22 cellular contexts compared by ENCODE assay signal in the genomic region with DNA sequence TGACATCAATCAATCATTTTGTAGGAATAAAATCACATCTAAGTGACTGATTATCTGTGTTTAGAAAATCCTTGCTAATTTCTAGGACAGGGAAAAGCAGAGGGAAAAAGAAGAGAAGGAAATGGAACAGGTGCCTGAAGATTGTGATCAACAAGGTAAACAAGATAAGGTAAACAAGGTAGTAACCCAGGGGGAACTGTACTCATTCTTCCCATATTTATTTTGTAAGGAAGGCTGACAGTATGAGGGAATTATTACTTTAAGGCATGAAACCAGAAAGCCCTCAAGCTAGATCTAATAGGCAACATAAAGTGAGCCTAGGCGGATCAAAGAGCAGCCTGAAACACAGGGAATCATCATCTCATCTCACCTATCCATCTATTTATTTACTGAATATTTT.
A peak's percentile ranks its signal among the peaks of the same experiment; 100 is the strongest.
DNase-seq lines count a peak whose midpoint lies in the region; ATAC-seq and TF ChIP-seq lines count a peak whose summit lies in the region.
"Had no signal": no experiment of that assay in that cellular context is flagged by ENCODE, and none has a peak within 500 bp of the region (broad histone marks: within the 10 kb centered on the region; RNA-seq: fewer than 3 reads in every experiment).

No MANE protein-coding gene starts in this region.

- H3K27ac ChIP-seq in VCaP (peak overlapping the region; percentile 50), suprapubic skin (no peak overlapping the region)
- H3K27ac ChIP-seq: BLaER1, GM23248, HL-60, PC-9, SJCRH30 had no signal

- TF ChIP-seq EP300 in suprapubic skin (IDR thresholded peaks at IDR 0.05), result no peak

- peak overlapping the region; percentile 14 for H3K27ac Mint-ChIP-seq in activated CD8-positive, alpha-beta T cell treated with anti-CD3 and anti-CD28 coated beads, Interleukin-2, amount 10 ng/mL, durations not matched to agents 7 days and 5 days
- no peak overlapping the region for H3K27ac Mint-ChIP-seq in activated CD8-positive, alpha-beta T cell treated with anti-CD3 and anti-CD28 coated beads for 36 hours
- peak overlapping the region; percentile 46 for H3K27ac Mint-ChIP-seq in progenitor cell of endocrine pancreas
- H3K27ac Mint-ChIP-seq: CD4-positive, alpha-beta T cell had no signal

- intact Hi-C loops in activated CD8-positive, alpha-beta T cell treated with anti-CD3 and anti-CD28 coated beads for 36 hours (cut with micrococcal nuclease), result no loop called here

- H3K4me3 Mint-ChIP-seq in activated CD8-positive, alpha-beta T cell treated with anti-CD3 and anti-CD28 coated beads, Interleukin-2, amount 10 ng/mL, durations not matched to agents 7 days and 5 days, result no peak overlapping the region
- no peak overlapping the region for H3K4me3 Mint-ChIP-seq in activated CD8-positive, alpha-beta T cell treated with anti-CD3 and anti-CD28 coated beads for 36 hours
- no peak overlapping the region for H3K4me3 Mint-ChIP-seq in progenitor cell of endocrine pancreas (ENCODE audit: low read depth)
- H3K4me3 Mint-ChIP-seq: CD4-positive, alpha-beta T cell had no signal

- H3K36me3 Mint-ChIP-seq in activated CD8-positive, alpha-beta T cell treated with anti-CD3 and anti-CD28 coated beads, Interleukin-2, amount 10 ng/mL, durations not matched to agents 7 days and 5 days (ENCODE audit: low read depth), result peaks cover 70% of the 10 kb centered on the region
- H3K36me3 Mint-ChIP-seq in activated CD8-positive, alpha-beta T cell treated with anti-CD3 and anti-CD28 coated beads for 36 hours (ENCODE audit: low read depth), result peaks cover 19% of the 10 kb centered on the region
- H3K36me3 Mint-ChIP-seq in progenitor cell of endocrine pancreas (ENCODE audit: insufficient read depth), result peaks cover 4% of the 10 kb centered on the region

- no peaks in the 10 kb centered on the region for H3K9me3 ChIP-seq in suprapubic skin
- H3K9me3 ChIP-seq: BLaER1, SJCRH30 had no signal

- no peak for DNase-seq in activated CD8-positive, alpha-beta T cell treated with anti-CD3 and anti-CD28 coated beads, Interleukin-2, amount 10 ng/mL, durations not matched to agents 7 days and 5 days
- no peak for DNase-seq in activated CD8-positive, alpha-beta T cell treated with anti-CD3 and anti-CD28 coated beads for 36 hours
- DNase-seq in LNCaP clone FGC (ENCODE audit: low read depth) (peak; percentile 83), progenitor cell of endocrine pancreas (ENCODE audit: low spot score, unreplicated experiment) (no peak), suprapubic skin (ENCODE audit: low spot score in 2 of 2) (no peak), NCI-H1105 treated with DMSO at 0.1 percent for 48 hours (lab: John Stamatoyannopoulos, UW) (no peak)
- DNase-seq: CD4-positive, alpha-beta T cell; GM23248; H7; NCI-H1092 treated with DMSO at 0.1 percent for 48 hours; NCI-H1436 treated with DMSO at 0.1 percent for 48 hours; NCI-H2029 treated with DMSO at 0.1 percent for 48 hours; NCI-H2227 treated with DMSO at 0.1 percent for 48 hours; NK-92 treated with Interleukin-12 subunit alpha and Interleukin-12 subunit beta, amount 100 ng/mL, for 24 hours; PC-9; SJCRH30 had no signal

- no peak for TF ChIP-seq CTCF in activated CD8-positive, alpha-beta T cell treated with anti-CD3 and anti-CD28 coated beads for 36 hours (IDR thresholded peaks at IDR 0.05)
- TF ChIP-seq CTCF in LNCaP clone FGC (IDR thresholded peaks at IDR 0.05; ENCODE audit: control insufficient read depth, extremely low read depth, insufficient read depth), result no peak
- no peak for TF ChIP-seq CTCF in VCaP (conservative IDR thresholded peaks at IDR 0.05)
- no peak for TF ChIP-seq CTCF in progenitor cell of endocrine pancreas (IDR thresholded peaks at IDR 0.05; ENCODE audit: unreplicated experiment)
- no peak for TF ChIP-seq CTCF in suprapubic skin (IDR thresholded peaks at IDR 0.05)

- no peak for TF ChIP-seq POLR2A in suprapubic skin (IDR thresholded peaks at IDR 0.05)

- no peaks in the 10 kb centered on the region for H3K27me3 Mint-ChIP-seq in activated CD8-positive, alpha-beta T cell treated with anti-CD3 and anti-CD28 coated beads, Interleukin-2, amount 10 ng/mL, durations not matched to agents 7 days and 5 days (ENCODE audit: low read depth)
- H3K27me3 Mint-ChIP-seq in activated CD8-positive, alpha-beta T cell treated with anti-CD3 and anti-CD28 coated beads for 36 hours, result no peaks in the 10 kb centered on the region
- no peaks in the 10 kb centered on the region for H3K27me3 Mint-ChIP-seq in progenitor cell of endocrine pancreas
- H3K27me3 Mint-ChIP-seq: CD4-positive, alpha-beta T cell had no signal

- no peaks in the 10 kb centered on the region for H3K4me1 ChIP-seq in suprapubic skin
- H3K4me1 ChIP-seq: BLaER1 had no signal

- no peaks in the 10 kb centered on the region for H3K27me3 ChIP-seq in suprapubic skin
- H3K27me3 ChIP-seq: BLaER1, SJCRH30 had no signal

- peaks cover 26% of the 10 kb centered on the region for H3K4me1 Mint-ChIP-seq in activated CD8-positive, alpha-beta T cell treated with anti-CD3 and anti-CD28 coated beads, Interleukin-2, amount 10 ng/mL, durations not matched to agents 7 days and 5 days (ENCODE audit: low read depth)
- H3K4me1 Mint-ChIP-seq in activated CD8-positive, alpha-beta T cell treated with anti-CD3 and anti-CD28 coated beads for 36 hours (ENCODE audit: low read depth), result peaks cover 16% of the 10 kb centered on the region
- H3K4me1 Mint-ChIP-seq in progenitor cell of endocrine pancreas (ENCODE audit: low read depth), result peaks cover 6% of the 10 kb centered on the region

- POLR2A ChIA-PET in activated CD8-positive, alpha-beta T cell treated with anti-CD3 and anti-CD28 coated beads, Interleukin-2, amount 10 ng/mL, durations not matched to agents 7 days and 5 days (lab: Charles Lee), result no interaction called here
- POLR2A ChIA-PET in activated CD8-positive, alpha-beta T cell treated with anti-CD3 and anti-CD28 coated beads for 36 hours (lab: Charles Lee), result interaction anchor here (0.7 kb wide), 1 partner anchor 244 kb away, joined by 3 read pairs; no protein-coding TSS in a partner anchor

- H3K4me3 ChIP-seq in LNCaP clone FGC (ENCODE audit: low read depth, low read length) (no peak overlapping the region), suprapubic skin (no peak overlapping the region)
- H3K4me3 ChIP-seq: BLaER1, GM23248, PC-9, SJCRH30 had no signal

- H3K9me3 Mint-ChIP-seq in activated CD8-positive, alpha-beta T cell treated with anti-CD3 and anti-CD28 coated beads, Interleukin-2, amount 10 ng/mL, durations not matched to agents 7 days and 5 days (ENCODE audit: insufficient read depth), result no peaks in the 10 kb centered on the region
- H3K9me3 Mint-ChIP-seq in activated CD8-positive, alpha-beta T cell treated with anti-CD3 and anti-CD28 coated beads for 36 hours, result peaks cover 9% of the 10 kb centered on the region
- peaks cover 3% of the 10 kb centered on the region for H3K9me3 Mint-ChIP-seq in progenitor cell of endocrine pancreas (ENCODE audit: low read depth)
- H3K9me3 Mint-ChIP-seq: CD4-positive, alpha-beta T cell had no signal

- no peaks in the 10 kb centered on the region for H3K36me3 ChIP-seq in suprapubic skin
- H3K36me3 ChIP-seq: BLaER1, SJCRH30 had no signal

- CTCF ChIA-PET in activated CD8-positive, alpha-beta T cell treated with anti-CD3 and anti-CD28 coated beads, Interleukin-2, amount 10 ng/mL, durations not matched to agents 7 days and 5 days (lab: Charles Lee), result no interaction called here
- CTCF ChIA-PET in activated CD8-positive, alpha-beta T cell treated with anti-CD3 and anti-CD28 coated beads for 36 hours (lab: Charles Lee), result interaction anchor here (1.2 kb wide), 1 partner anchor 8 kb away, joined by 4 read pairs; no protein-coding TSS in a partner anchor

- ATAC-seq in activated CD8-positive, alpha-beta T cell treated with anti-CD3 and anti-CD28 coated beads, Interleukin-2, amount 10 ng/mL, durations not matched to agents 7 days and 5 days, result no peak
- no peak for ATAC-seq in activated CD8-positive, alpha-beta T cell treated with anti-CD3 and anti-CD28 coated beads for 36 hours
- ATAC-seq in HG02885 (IDR thresholded peaks at IDR 0.05; ENCODE audit: poor library complexity, unreplicated experiment), result no peak
- ATAC-seq: Right ventricle myocardium inferior, SK-N-SH treated with all-trans-retinoic acid at 6 μM for 48 hours had no signal

- WGBS in suprapubic skin, result 82% methylated on average over 1 of the region's 1 CpG
